ENCODE assay signal across 1 cellular context in genomic region chr19:18418725-18419194, GRCh38.
TF ChIP-seq lines count a peak whose summit lies in the region.

No MANE protein-coding gene starts in this region.

TF ChIP-seq in HEK293, 187 proteins besides CTCF, POLR2A, EP300 and RAD21 (continued from another document):
- TF ChIP-seq PRDM10 (tag by site-specific recombination; IDR thresholded peaks at IDR 0.05), result peak; percentile 34; the same call in 1 of the 2 replicates
- peak; percentile 73 for TF ChIP-seq KLF9 (tag by site-specific recombination; IDR thresholded peaks at IDR 0.05; ENCODE audit: low read depth)
- peak; percentile 72 for TF ChIP-seq SP7 (tag by site-specific recombination; IDR thresholded peaks at IDR 0.05)
- peak; percentile 95 for TF ChIP-seq ZIC2 (tag by site-specific recombination; IDR thresholded peaks at IDR 0.05)
- 0 out of 2 replicates have a peak, but pooled peaks have one; percentile 69 for TF ChIP-seq ZNF792 (tag by site-specific recombination; IDR thresholded peaks at IDR 0.05)
- peak; percentile 26 for TF ChIP-seq HIC1 (tag by site-specific recombination; IDR thresholded peaks at IDR 0.05)
- peak; percentile 73; the same call in 1 of the 2 replicates for TF ChIP-seq KLF1 (tag by site-specific recombination; IDR thresholded peaks at IDR 0.05)
- TF ChIP-seq ZNF19 (tag by site-specific recombination; IDR thresholded peaks at IDR 0.05; ENCODE audit: low read depth), result no peak
- TF ChIP-seq ZEB2 (tag by site-specific recombination; IDR thresholded peaks at IDR 0.05), result peak; percentile 52; the same call in 1 of the 2 replicates
- no peak for TF ChIP-seq ZNF311 (tag by site-specific recombination; IDR thresholded peaks at IDR 0.05; ENCODE audit: borderline replicate concordance)
- TF ChIP-seq ZNF785 (tag by site-specific recombination; IDR thresholded peaks at IDR 0.05), result peak; percentile 51; the same call in 1 of the 2 replicates
- no peak for TF ChIP-seq ZNF292 (tag by site-specific recombination; IDR thresholded peaks at IDR 0.05; ENCODE audit: borderline replicate concordance, low read depth)
- peak; percentile 83 for TF ChIP-seq ZNF335 (tag by site-specific recombination; conservative IDR thresholded peaks at IDR 0.05)
- peak; percentile 76 for TF ChIP-seq PATZ1 (tag by site-specific recombination; IDR thresholded peaks at IDR 0.05)
- TF ChIP-seq ZNF629 (tag by site-specific recombination; IDR thresholded peaks at IDR 0.05), result peak; percentile 60
- peak; percentile 37; the same call in 1 of the 2 replicates for TF ChIP-seq TRIM28 (IDR thresholded peaks at IDR 0.05; ENCODE audit: borderline replicate concordance, low read length)
- TF ChIP-seq KLF7 (tag by site-specific recombination; IDR thresholded peaks at IDR 0.05; ENCODE audit: borderline replicate concordance), result 0 out of 2 replicates have a peak, but pooled peaks have one; percentile 33
- TF ChIP-seq ZBTB7A (tag by site-specific recombination; IDR thresholded peaks at IDR 0.05; ENCODE audit: low read depth), result no peak; the same call in 1 of the 2 replicates
- no peak for TF ChIP-seq GFI1B (tag by site-specific recombination; IDR thresholded peaks at IDR 0.05)
- 0 out of 2 replicates have a peak, but pooled peaks have one; percentile 20 for TF ChIP-seq ZNF580 (tag by site-specific recombination; IDR thresholded peaks at IDR 0.05)
- TF ChIP-seq ZBTB21 (tag by site-specific recombination; IDR thresholded peaks at IDR 0.05), result 0 out of 2 replicates have a peak, but pooled peaks have one; percentile 7
- peak; percentile 85; the same call in 1 of the 2 replicates for TF ChIP-seq ZNF777 (tag by site-specific recombination; IDR thresholded peaks at IDR 0.05; ENCODE audit: borderline replicate concordance)
- 0 out of 2 replicates have a peak, but pooled peaks have one; percentile 76 for TF ChIP-seq KLF17 (tag by site-specific recombination; IDR thresholded peaks at IDR 0.05)
- TF ChIP-seq BCL6B (tag by site-specific recombination; IDR thresholded peaks at IDR 0.05), result no peak
- TF ChIP-seq GLIS1 (tag by site-specific recombination; IDR thresholded peaks at IDR 0.05), result peak; percentile 97
- TF ChIP-seq ZNF2 (tag by site-specific recombination; IDR thresholded peaks at IDR 0.05), result peak; percentile 83
- no peak for TF ChIP-seq ZNF621 (tag by site-specific recombination; IDR thresholded peaks at IDR 0.05)
- peak; percentile 62 for TF ChIP-seq ZFHX2 (tag by site-specific recombination; conservative IDR thresholded peaks at IDR 0.05)
- TF ChIP-seq ZBTB44 (tag by site-specific recombination; IDR thresholded peaks at IDR 0.05), result no peak
- peak; percentile 81 for TF ChIP-seq ZBTB26 (tag by site-specific recombination; optimal IDR thresholded peaks at IDR 0.05)
- peak; percentile 91 for TF ChIP-seq GLIS2 (tag by site-specific recombination; IDR thresholded peaks at IDR 0.05)
- TF ChIP-seq ZNF600 (tag by site-specific recombination; IDR thresholded peaks at IDR 0.05), result peak; percentile 87
- TF ChIP-seq EGR2 (tag by site-specific recombination; IDR thresholded peaks at IDR 0.05; ENCODE audit: low read depth), result 0 out of 2 replicates have a peak, but pooled peaks have one; percentile 32
- no peak for TF ChIP-seq ZBTB8A (tag by site-specific recombination; IDR thresholded peaks at IDR 0.05)
- TF ChIP-seq SP3 (tag by site-specific recombination; IDR thresholded peaks at IDR 0.05), result peak; percentile 44; the same call in 1 of the 2 replicates
- no peak for TF ChIP-seq ZNF518A (tag by site-specific recombination; conservative IDR thresholded peaks at IDR 0.05; ENCODE audit: low read depth)
- 0 out of 2 replicates have a peak, but pooled peaks have one; percentile 41 for TF ChIP-seq ZNF843 (tag by site-specific recombination; IDR thresholded peaks at IDR 0.05)
TF ChIP-seq in HEK293: peak in this region for 35.
